ENCODE assay signal across 14 cellular contexts in the genomic region with DNA sequence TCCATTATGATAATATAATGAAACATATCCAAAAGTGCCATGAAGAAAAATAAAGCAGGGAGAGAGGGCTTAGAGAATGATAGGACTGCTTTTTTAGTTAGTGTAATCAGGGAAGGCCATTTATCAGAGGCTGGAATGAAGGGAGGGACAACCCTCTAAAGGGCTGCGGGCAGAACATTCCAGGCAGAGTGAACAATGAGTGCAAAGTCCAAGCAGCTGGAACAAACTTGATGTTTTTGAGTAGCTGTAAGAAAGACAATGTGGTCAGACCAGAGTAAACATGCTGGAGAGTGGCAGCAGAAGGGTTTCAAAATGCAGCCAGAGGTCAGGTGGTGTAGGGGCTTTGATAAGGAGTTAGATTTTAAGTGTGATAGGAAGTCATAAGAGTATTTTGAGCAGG.
A peak's percentile ranks its signal among the peaks of the same experiment; 100 is the strongest.
DNase-seq lines count a peak whose midpoint lies in the region; ATAC-seq and TF ChIP-seq lines count a peak whose summit lies in the region.
"Had no signal": no experiment of that assay in that cellular context is flagged by ENCODE, and none has a peak within 500 bp of the region (broad histone marks: within the 10 kb centered on the region; RNA-seq: fewer than 3 reads in every experiment).

No MANE protein-coding gene starts in this region.

- TF ChIP-seq CTCF in SU-DHL-6 (IDR thresholded peaks at IDR 0.05; ENCODE audit: insufficient read depth, low read length, poor library complexity, severe bottlenecking) (no peak), cardiac muscle cell (IDR thresholded peaks at IDR 0.05; ENCODE audit: low read depth, low read length) (no peak), neural progenitor cell (IDR thresholded peaks at IDR 0.05) (no peak)

- no peaks in the 10 kb centered on the region for H3K9me2 ChIP-seq in SU-DHL-6 (replicated peaks; ENCODE audit: insufficient read depth, low read length)

- H3K9me3 Mint-ChIP-seq in neural progenitor cell = peaks cover 4% of the 10 kb centered on the region
- H3K9me3 Mint-ChIP-seq in activated CD4-positive, alpha-beta T cell treated with anti-CD3 and anti-CD28 coated beads for 36 hours (ENCODE audit: low read depth) = peaks cover 5% of the 10 kb centered on the region

- CTCF ChIA-PET in activated CD4-positive, alpha-beta T cell treated with anti-CD3 and anti-CD28 coated beads for 36 hours (lab: Charles Lee) = no interaction called here

- no peaks in the 10 kb centered on the region for H3K27me3 Mint-ChIP-seq in neural progenitor cell (ENCODE audit: insufficient read depth, low read depth)
- H3K27me3 Mint-ChIP-seq in activated CD4-positive, alpha-beta T cell treated with anti-CD3 and anti-CD28 coated beads for 36 hours = no peaks in the 10 kb centered on the region
- H3K27me3 Mint-ChIP-seq: effector memory CD8-positive, alpha-beta T cell had no signal

- no peaks in the 10 kb centered on the region for H4K20me1 ChIP-seq in SU-DHL-6 (ENCODE audit: low read depth, low read length)
- no peaks in the 10 kb centered on the region for H4K20me1 ChIP-seq in neural progenitor cell (ENCODE audit: low read depth)

- H3K27ac ChIP-seq in SU-DHL-6 (ENCODE audit: low read depth, low read length) (0 out of 2 replicates have a peak overlapping the region, but pooled peaks have one; percentile 88), cardiac muscle cell (no peak overlapping the region), neural progenitor cell (no peak overlapping the region)
- H3K27ac ChIP-seq: sigmoid colon had no signal

- H3K4me1 Mint-ChIP-seq in neural progenitor cell = peaks cover 3% of the 10 kb centered on the region
- no peaks in the 10 kb centered on the region for H3K4me1 Mint-ChIP-seq in activated CD4-positive, alpha-beta T cell treated with anti-CD3 and anti-CD28 coated beads for 36 hours
- H3K4me1 Mint-ChIP-seq: CD14-positive monocyte had no signal

- H3K4me3 ChIP-seq in SU-DHL-6 (ENCODE audit: insufficient read depth, low read length, poor library complexity, severe bottlenecking) = no peak overlapping the region
- H3K4me3 ChIP-seq in cardiac muscle cell = no peak overlapping the region
- no peak overlapping the region for H3K4me3 ChIP-seq in neural progenitor cell
- H3K4me3 ChIP-seq: sigmoid colon had no signal

- no peak overlapping the region for H3K4me3 Mint-ChIP-seq in neural progenitor cell
- no peak overlapping the region for H3K4me3 Mint-ChIP-seq in activated CD4-positive, alpha-beta T cell treated with anti-CD3 and anti-CD28 coated beads for 36 hours
- H3K4me3 Mint-ChIP-seq: activated naive CD4-positive, alpha-beta T cell treated with anti-CD3 and anti-CD28 coated beads for 36 hours; CD14-positive monocyte; effector memory CD8-positive, alpha-beta T cell had no signal

- H3K9me3 ChIP-seq in SU-DHL-6 (ENCODE audit: insufficient read depth, low read length) = no peaks in the 10 kb centered on the region
- H3K9me3 ChIP-seq in cardiac muscle cell (ENCODE audit: low read depth) = no peaks in the 10 kb centered on the region
- H3K9me3 ChIP-seq in neural progenitor cell (ENCODE audit: low read depth) = no peaks in the 10 kb centered on the region
- H3K9me3 ChIP-seq: sigmoid colon had no signal

- DNase-seq in Caki2 (ENCODE audit: low read depth) (peak; percentile 47), cardiac muscle cell (ENCODE audit: low read depth in 1 of 2, low spot score in 1 of 2) (peak; percentile 9 to 75), neural progenitor cell (ENCODE audit: low spot score) (peak; percentile 35), NCI-H2081 treated with DMSO at 0.1 percent for 48 hours (lab: John Stamatoyannopoulos, UW) (no peak)
- no peak for DNase-seq in stimulated activated naive CD8-positive, alpha-beta T cell treated with anti-CD3 and anti-CD28 coated beads, Interleukin-15, Interleukin-2, amounts not matched to agents 100 U/mL and 50 U/mL, for 24 hours
- DNase-seq in activated CD4-positive, alpha-beta T cell treated with anti-CD3 and anti-CD28 coated beads for 36 hours = no peak
- DNase-seq: activated CD4-positive, alpha-beta T cell treated with anti-CD3 and anti-CD28 coated beads for 4 hours; activated naive CD4-positive, alpha-beta T cell treated with anti-CD3 and anti-CD28 coated beads for 36 hours; effector memory CD8-positive, alpha-beta T cell; SHP77 treated with DMSO at 0.1 percent for 48 hours; sigmoid colon had no signal

- no peaks in the 10 kb centered on the region for H3K36me3 Mint-ChIP-seq in neural progenitor cell
- H3K36me3 Mint-ChIP-seq in activated CD4-positive, alpha-beta T cell treated with anti-CD3 and anti-CD28 coated beads for 36 hours (ENCODE audit: low read depth) = no peaks in the 10 kb centered on the region
- H3K36me3 Mint-ChIP-seq: CD14-positive monocyte had no signal

- in situ Hi-C loops in Caki2 (cut with HindIII; ENCODE audit: low pct_unique_long_range_greater_than_20kb, low sequenced_read_pairs) = no loop called here

- H3K9ac ChIP-seq in SU-DHL-6 (ENCODE audit: low read length) (no peak overlapping the region), neural progenitor cell (no peak overlapping the region)

- H3K4me2 ChIP-seq in SU-DHL-6 (ENCODE audit: low read depth, low read length, poor library complexity, severe bottlenecking) (no peak overlapping the region), neural progenitor cell (no peak overlapping the region)

- POLR2A ChIA-PET in activated CD4-positive, alpha-beta T cell treated with anti-CD3 and anti-CD28 coated beads for 36 hours (lab: Charles Lee) = no interaction called here

- no peak for ATAC-seq in stimulated activated naive CD8-positive, alpha-beta T cell treated with anti-CD3 and anti-CD28 coated beads, Interleukin-15, Interleukin-2, amounts not matched to agents 100 U/mL and 50 U/mL, for 24 hours
- no peak for ATAC-seq in HG02759 (IDR thresholded peaks at IDR 0.05; ENCODE audit: unreplicated experiment)
- no peak for ATAC-seq in activated CD4-positive, alpha-beta T cell treated with anti-CD3 and anti-CD28 coated beads for 36 hours
- ATAC-seq: effector memory CD8-positive, alpha-beta T cell had no signal

- intact Hi-C loops in activated CD4-positive, alpha-beta T cell treated with anti-CD3 and anti-CD28 coated beads for 36 hours (cut with DNase I, micrococcal nuclease) = no loop called here

- H3K36me3 ChIP-seq in SU-DHL-6 (ENCODE audit: low read length) (no peaks in the 10 kb centered on the region), cardiac muscle cell (no peaks in the 10 kb centered on the region), neural progenitor cell (no peaks in the 10 kb centered on the region)
- H3K36me3 ChIP-seq: sigmoid colon had no signal

- no peak overlapping the region for H3K27ac Mint-ChIP-seq in neural progenitor cell
- H3K27ac Mint-ChIP-seq in activated CD4-positive, alpha-beta T cell treated with anti-CD3 and anti-CD28 coated beads for 36 hours = no peak overlapping the region
- H3K27ac Mint-ChIP-seq: activated naive CD4-positive, alpha-beta T cell treated with anti-CD3 and anti-CD28 coated beads for 36 hours; effector memory CD8-positive, alpha-beta T cell had no signal

- H3F3A ChIP-seq in SU-DHL-6 (ENCODE audit: insufficient read depth) (peaks cover 16% of the 10 kb centered on the region), neural progenitor cell (ENCODE audit: low read depth) (no peaks in the 10 kb centered on the region)

- H3K4me1 ChIP-seq in cardiac muscle cell (ENCODE audit: low read depth) (no peaks in the 10 kb centered on the region), neural progenitor cell (no peaks in the 10 kb centered on the region)

- H3K79me2 ChIP-seq in SU-DHL-6 (ENCODE audit: insufficient read depth, low read length) = no peaks in the 10 kb centered on the region
- H3K79me2 ChIP-seq in neural progenitor cell (ENCODE audit: low read depth) = no peaks in the 10 kb centered on the region

- H2AFZ ChIP-seq in SU-DHL-6 (ENCODE audit: low read depth, low read length, severe bottlenecking) (no peak overlapping the region), neural progenitor cell (replicated peaks) (no peak overlapping the region)

- H3K27me3 ChIP-seq in SU-DHL-6 (ENCODE audit: low read length) (no peaks in the 10 kb centered on the region), cardiac muscle cell (no peaks in the 10 kb centered on the region), neural progenitor cell (no peaks in the 10 kb centered on the region)
- H3K27me3 ChIP-seq: sigmoid colon had no signal

Comparison
In these comparisons a context has a peak if more than half of its experiments do, and no peak if none do; other contexts are left out.
1. DNase-seq: peak in Caki2 (single experiment), cardiac muscle cell (2 of 2) and neural progenitor cell (single experiment); none in stimulated activated naive CD8-positive, alpha-beta T cell treated with anti-CD3 and anti-CD28 coated beads, Interleukin-15, Interleukin-2, amounts not matched to agents 100 U/mL and 50 U/mL, for 24 hours (single experiment), NCI-H2081 treated with DMSO at 0.1 percent for 48 hours (single experiment) and activated CD4-positive, alpha-beta T cell treated with anti-CD3 and anti-CD28 coated beads for 36 hours (single experiment).